Comparison of ENCODE assay signal across 8 cellular contexts in genomic region chr13:41463823-41464602, GRCh38. TPM values are rescaled to one million over a fixed set of nuclear protein-coding genes. Genes with fewer than 3 reads are reported as not detected.
DNase-seq lines count a peak whose midpoint lies in the region; ATAC-seq and FAIRE-seq lines count a peak whose summit lies in the region.

No MANE protein-coding gene starts in this region.

- peak; percentile 72 for DNase-seq in activated CD4-positive, alpha-beta memory T cell treated with anti-CD3 and anti-CD28 coated beads for 36 hours
- DNase-seq in midbrain (lab: John Stamatoyannopoulos, UW) (no peak), NCI-H774 (lab: John Stamatoyannopoulos, UW) (no peak), small intestine (no peak)
- DNase-seq in activated CD4-positive, CD25-positive, alpha-beta regulatory T cell treated with anti-CD3 and anti-CD28 coated beads, Interleukin-2, amount 50 U/mL, for 72 hours, result no peak

- H3K4me3 ChIP-seq in mucosa of rectum (ENCODE audit: low read length in 2 of 2), result peak overlapping the region in 1 of 2 donors; percentile 28
- no peak overlapping the region for H3K4me3 ChIP-seq in small intestine (ENCODE audit: low read depth in 1 of 2, low read length in 2 of 2)

- H3K9me3 Mint-ChIP-seq in activated CD4-positive, alpha-beta memory T cell treated with anti-CD3 and anti-CD28 coated beads for 36 hours, result no peaks in the 10 kb centered on the region

- H3K27me3 ChIP-seq in mucosa of rectum (ENCODE audit: control insufficient read depth in 2 of 2, insufficient read depth in 2 of 2, low read length in 2 of 2), result peaks cover 0 to 8% of the 10 kb centered on the region in 2 donors
- peaks cover 0 to 2% of the 10 kb centered on the region in 2 donors for H3K27me3 ChIP-seq in small intestine (ENCODE audit: control insufficient read depth in 2 of 2, insufficient read depth in 2 of 2, low read length in 2 of 2)

- peaks cover 92% of the 10 kb centered on the region for H3K4me1 Mint-ChIP-seq in activated CD4-positive, alpha-beta memory T cell treated with anti-CD3 and anti-CD28 coated beads for 36 hours (ENCODE audit: low read depth)

- peaks cover 69% of the 10 kb centered on the region for H3K36me3 Mint-ChIP-seq in activated CD4-positive, alpha-beta memory T cell treated with anti-CD3 and anti-CD28 coated beads for 36 hours

- H3K4me3 Mint-ChIP-seq in activated CD4-positive, alpha-beta memory T cell treated with anti-CD3 and anti-CD28 coated beads for 36 hours, result peak overlapping the region; percentile 66

- no peak for FAIRE-seq in small intestine (lab: Jason Lieb, UNC)

- peak; percentile 52 for ATAC-seq in GM18502 (IDR thresholded peaks at IDR 0.05; ENCODE audit: poor library complexity, unreplicated experiment)
- ATAC-seq in HG02973 (IDR thresholded peaks at IDR 0.05; ENCODE audit: unreplicated experiment), result peak; percentile 34

- H3K36me3 ChIP-seq in mucosa of rectum (ENCODE audit: control insufficient read depth in 2 of 2, insufficient read depth in 2 of 2, low read length in 2 of 2), result peaks cover 0 to 3% of the 10 kb centered on the region in 2 donors
- no peaks in the 10 kb centered on the region for H3K36me3 ChIP-seq in small intestine (ENCODE audit: control insufficient read depth in 2 of 2, insufficient read depth in 2 of 2, low read length in 2 of 2)

- peak overlapping the region; percentile 97 for H3K27ac Mint-ChIP-seq in activated CD4-positive, alpha-beta memory T cell treated with anti-CD3 and anti-CD28 coated beads for 36 hours

- intact Hi-C loops in activated CD4-positive, alpha-beta memory T cell treated with anti-CD3 and anti-CD28 coated beads for 36 hours (cut with micrococcal nuclease), result loop anchor here (1.0 to 10.0 kb wide), 6 partner anchors 153 to 931 kb away; partner anchors contain the start of genes AKAP11, NAA16 and VWA8

- H3K9me3 ChIP-seq in mucosa of rectum (ENCODE audit: control insufficient read depth in 2 of 2, low read length in 2 of 2) (no peaks in the 10 kb centered on the region), small intestine (ENCODE audit: control insufficient read depth, low read depth) (no peaks in the 10 kb centered on the region)

- no peaks in the 10 kb centered on the region for H3K27me3 Mint-ChIP-seq in activated CD4-positive, alpha-beta memory T cell treated with anti-CD3 and anti-CD28 coated beads for 36 hours

- POLR2A ChIA-PET in activated CD4-positive, alpha-beta memory T cell treated with anti-CD3 and anti-CD28 coated beads for 36 hours (lab: Charles Lee), result interaction anchor here (1.0 to 4.2 kb wide), 6 partner anchors 7 to 90 kb away, joined by 3 to 40 read pairs (median 7); partner anchors contain the start of gene RGCC

- peak overlapping the region in 1 of 2 donors; percentile 42 for H3K9ac ChIP-seq in mucosa of rectum (ENCODE audit: low read depth in 1 of 2, low read length in 2 of 2)

- 76 to 84% (median 82%) methylated on average over 11 of the region's 11 CpGs for WGBS in small intestine, 3 donors

- H3K4me1 ChIP-seq in mucosa of rectum (ENCODE audit: control insufficient read depth in 2 of 2, insufficient read depth in 2 of 2, low read length in 2 of 2), result peaks cover 11 to 20% of the 10 kb centered on the region in 2 donors
- no peaks in the 10 kb centered on the region for H3K4me1 ChIP-seq in small intestine (ENCODE audit: control insufficient read depth in 2 of 2, insufficient read depth in 1 of 2, low read depth in 1 of 2, low read length in 1 of 2)

- H3K27ac ChIP-seq in mucosa of rectum (ENCODE audit: low read depth in 2 of 2, low read length in 2 of 2) (peak overlapping the region; percentile 57 to 59), small intestine (ENCODE audit: low read depth in 1 of 2, low read length in 1 of 2) (peak overlapping the region in 1 of 2 donors; percentile 65)

- CTCF ChIA-PET in activated CD4-positive, alpha-beta memory T cell treated with anti-CD3 and anti-CD28 coated beads for 36 hours (lab: Charles Lee), result interaction anchor here (0.7 to 1.3 kb wide), 2 partner anchors 15 to 34 kb away, joined by 3 to 4 read pairs; no protein-coding TSS in a partner anchor

RNA-seq across cellular contexts. Expression of gene RGCC, which starts 6.7 kb away (rescaled TPM):
- total RNA-seq in activated CD4-positive, alpha-beta memory T cell treated with anti-CD3 and anti-CD28 coated beads for 36 hours, result 10 to 100 TPM; 94.8 to 96.8 TPM
- polyA plus RNA-seq in small intestine, result 10 to 100 TPM in 1 of 3 donors, 1 to 10 TPM in 2; 2.2 to 10.8 (median 8.7) TPM
